9 cellular contexts compared by ENCODE assay signal in genomic region chr15:84878504-84878903, GRCh38. TPM values are rescaled to one million over a fixed set of nuclear protein-coding genes. Genes with fewer than 3 reads are reported as not detected.
DNase-seq lines count a peak whose midpoint lies in the region; ATAC-seq, FAIRE-seq and TF ChIP-seq lines count a peak whose summit lies in the region.
"Had no signal": no experiment of that assay in that cellular context is flagged by ENCODE, and none has a peak within 500 bp of the region (broad histone marks: within the 10 kb centered on the region; RNA-seq: fewer than 3 reads in every experiment).

No MANE protein-coding gene starts in this region.

- no peaks in the 10 kb centered on the region for H3K9me1 ChIP-seq in endothelial cell of umbilical vein (replicated peaks; ENCODE audit: control insufficient read depth, extremely low read depth, insufficient read depth, low read length)

- peak; percentile 67 for TF ChIP-seq CTCF in activated CD8-positive, alpha-beta T cell treated with anti-CD3 and anti-CD28 coated beads for 36 hours (IDR thresholded peaks at IDR 0.05)
- TF ChIP-seq CTCF in endothelial cell of umbilical vein (IDR thresholded peaks at IDR 0.05; ENCODE audit: extremely low read depth in 1 of 2, insufficient read depth in 1 of 2, low read depth in 1 of 2, low read length in 2 of 2) = peak; percentile 65 to 68

- no peak overlapping the region for H3K27ac Mint-ChIP-seq in activated CD8-positive, alpha-beta T cell treated with anti-CD3 and anti-CD28 coated beads for 36 hours

- no peak overlapping the region for H3K4me2 ChIP-seq in endothelial cell of umbilical vein (ENCODE audit: insufficient read depth, low read length)

- no peak overlapping the region for H3K27ac ChIP-seq in endothelial cell of umbilical vein (ENCODE audit: insufficient read depth, low read depth, low read length)
- H3K27ac ChIP-seq: skin epidermis had no signal

- intact Hi-C loops in activated CD8-positive, alpha-beta T cell treated with anti-CD3 and anti-CD28 coated beads for 36 hours (cut with micrococcal nuclease) = loop anchor here (5.0 to 10.0 kb wide), 2 partner anchors 224 to 281 kb away; partner anchors contain the start of genes NMB and WDR73
- intact Hi-C loops in endothelial cell of umbilical vein (cut with micrococcal nuclease) = loop anchor here (1.0 to 5.0 kb wide), 5 partner anchors 34 to 290 kb away; partner anchors contain the start of gene WDR73

- no peaks in the 10 kb centered on the region for H3K4me1 ChIP-seq in endothelial cell of umbilical vein (ENCODE audit: control insufficient read depth, extremely low read depth, insufficient read depth, low read length)

- POLR2A ChIA-PET in activated CD8-positive, alpha-beta T cell treated with anti-CD3 and anti-CD28 coated beads for 36 hours (lab: Charles Lee) = interaction anchor here (1.2 kb wide), 1 partner anchor 274 kb away, joined by 3 read pairs; no protein-coding TSS in a partner anchor
- POLR2A ChIA-PET in endothelial cell of umbilical vein (lab: Charles Lee) = no interaction called here

- no peak for TF ChIP-seq POLR2A in endothelial cell of umbilical vein (IDR thresholded peaks at IDR 0.05; ENCODE audit: low read depth, low read length)

- H4K20me1 ChIP-seq in endothelial cell of umbilical vein (replicated peaks; ENCODE audit: control insufficient read depth, extremely low read depth, insufficient read depth, low read length) = no peaks in the 10 kb centered on the region

- FAIRE-seq in endothelial cell of umbilical vein (lab: Jason Lieb, UNC) = peak; percentile 81

- no peak overlapping the region for H3K4me3 ChIP-seq in endothelial cell of umbilical vein (replicated peaks in 1 of 3; ENCODE audit: insufficient read depth in 1 of 3, low read depth in 1 of 3, low read length in 3 of 3)
- H3K4me3 ChIP-seq: skin epidermis had no signal

- no peaks in the 10 kb centered on the region for H3K4me1 Mint-ChIP-seq in activated CD8-positive, alpha-beta T cell treated with anti-CD3 and anti-CD28 coated beads for 36 hours (ENCODE audit: low read depth)

- H3K79me2 ChIP-seq in endothelial cell of umbilical vein (ENCODE audit: control insufficient read depth, insufficient read depth, low read length) = no peaks in the 10 kb centered on the region

- no peak overlapping the region for H2AFZ ChIP-seq in endothelial cell of umbilical vein (ENCODE audit: low read depth, low read length)

- peaks cover 2% of the 10 kb centered on the region in 2 experiments for H3K27me3 ChIP-seq in endothelial cell of umbilical vein (ENCODE audit: control insufficient read depth in 2 of 2, insufficient read depth in 2 of 2, low read length in 2 of 2)

- no TSS peak for BruUV-seq in endothelial cell of umbilical vein (replicated peaks; lab: Mats Ljungman, UMichigan)

- CTCF ChIA-PET in activated CD8-positive, alpha-beta T cell treated with anti-CD3 and anti-CD28 coated beads for 36 hours (lab: Charles Lee) = interaction anchor here (0.7 to 3.1 kb wide), 30 partner anchors 9 to 311 kb away, joined by 3 to 19 read pairs (median 3); partner anchors contain the start of gene WDR73
- CTCF ChIA-PET in endothelial cell of umbilical vein (lab: Charles Lee) = interaction anchor here (0.6 to 2.7 kb wide), 27 partner anchors 8 to 308 kb away, joined by 3 to 22 read pairs (median 4); partner anchors contain the start of gene WDR73

- peak; percentile 92 for ATAC-seq in activated CD8-positive, alpha-beta T cell treated with anti-CD3 and anti-CD28 coated beads for 36 hours
- ATAC-seq in HG03095 (IDR thresholded peaks at IDR 0.05; ENCODE audit: unreplicated experiment) = no peak

- dilution Hi-C loops in endothelial cell of umbilical vein (cut with MboI; ENCODE audit: extremely low pct_ligation_motif_present, low sequenced_read_pairs) = no loop called here

- H3K9me3 ChIP-seq in endothelial cell of umbilical vein (replicated peaks; ENCODE audit: control insufficient read depth, insufficient read depth, low read length) = no peaks in the 10 kb centered on the region

- no peaks in the 10 kb centered on the region for H3K27me3 Mint-ChIP-seq in activated CD8-positive, alpha-beta T cell treated with anti-CD3 and anti-CD28 coated beads for 36 hours

- no peak overlapping the region for H3K4me3 Mint-ChIP-seq in activated CD8-positive, alpha-beta T cell treated with anti-CD3 and anti-CD28 coated beads for 36 hours

- no peaks in the 10 kb centered on the region for H3K36me3 Mint-ChIP-seq in activated CD8-positive, alpha-beta T cell treated with anti-CD3 and anti-CD28 coated beads for 36 hours (ENCODE audit: low read depth)

- no peak overlapping the region for H3K9ac ChIP-seq in endothelial cell of umbilical vein (replicated peaks; ENCODE audit: extremely low read depth, insufficient read depth, low read length)

- DNase-seq in NCI-H446 (lab: John Stamatoyannopoulos, UW) = peak; percentile 8 to 40
- no peak for DNase-seq in NCI-H446 treated with DMSO at 0.1 percent for 48 hours (lab: John Stamatoyannopoulos, UW)
- DNase-seq in NCI-H510A treated with DMSO at 0.1 percent for 48 hours (lab: John Stamatoyannopoulos, UW) = peak; percentile 21
- DNase-seq in activated CD8-positive, alpha-beta T cell treated with anti-CD3 and anti-CD28 coated beads for 36 hours = peak; percentile 86
- DNase-seq in endothelial cell of umbilical vein (ENCODE audit: low read depth, low spot score) = peak; percentile 55
- DNase-seq in myocyte (ENCODE audit: low read depth) = peak; percentile 72
- peak; percentile 78 for DNase-seq in stimulated activated CD8-positive, alpha-beta memory T cell treated with anti-CD3 and anti-CD28 coated beads, Interleukin-4, amount 100 ng/mL, for 48 hours

- no peaks in the 10 kb centered on the region for H3K36me3 ChIP-seq in endothelial cell of umbilical vein (ENCODE audit: control insufficient read depth in 2 of 2, extremely low read depth in 1 of 2, insufficient read depth in 2 of 2, low read length in 2 of 2)

- no peaks in the 10 kb centered on the region for H3K9me3 Mint-ChIP-seq in activated CD8-positive, alpha-beta T cell treated with anti-CD3 and anti-CD28 coated beads for 36 hours

TF ChIP-seq in endothelial cell of umbilical vein, 7 proteins besides CTCF, POLR2A, EP300 and RAD21:
- TF ChIP-seq POLR2AphosphoS5 (IDR thresholded peaks at IDR 0.05; ENCODE audit: insufficient read depth, low read depth, low read length) (no peak), GATA2 (IDR thresholded peaks at IDR 0.05; ENCODE audit: insufficient read depth, insufficient read length, low read depth, low read length) (no peak), FOS (IDR thresholded peaks at IDR 0.05; ENCODE audit: borderline replicate concordance, insufficient read depth, low read length) (no peak), EZH2 (IDR thresholded peaks at IDR 0.05; ENCODE audit: borderline replicate concordance, low read depth, low read length, severe bottlenecking) (no peak), MYC (IDR thresholded peaks at IDR 0.05; ENCODE audit: low read depth, low read length) (no peak), JUN (IDR thresholded peaks at IDR 0.05; ENCODE audit: borderline replicate concordance, insufficient read depth, insufficient read length, low read depth) (no peak)
- TF ChIP-seq, protein P1, sequence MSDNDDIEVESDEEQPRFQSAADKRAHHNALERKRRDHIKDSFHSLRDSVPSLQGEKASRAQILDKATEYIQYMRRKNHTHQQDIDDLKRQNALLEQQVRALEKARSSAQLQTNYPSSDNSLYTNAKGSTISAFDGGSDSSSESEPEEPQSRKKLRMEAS (IDR thresholded peaks at IDR 0.05; ENCODE audit: insufficient read depth, insufficient read length) = no peak

RNA-seq across cellular contexts. Expression of gene SLC28A1, which starts 6.0 kb away (rescaled TPM):
- total RNA-seq in activated CD8-positive, alpha-beta T cell treated with anti-CD3 and anti-CD28 coated beads for 36 hours = not detected
- total RNA-seq in endothelial cell of umbilical vein (not detected in 2 replicates), myocyte (not detected in 2 replicates)
- not detected in 2 replicates for polyA plus RNA-seq in endothelial cell of umbilical vein
- polyA plus RNA-seq in endothelial cell of umbilical vein (2011; cell fraction: cytosol; rRNA removed) = not detected in 2 replicates
- polyA plus RNA-seq in endothelial cell of umbilical vein (2011; cell fraction: nucleus; rRNA removed) = not detected in 2 replicates
- not detected in 2 replicates for polyA plus RNA-seq in endothelial cell of umbilical vein (2012)
- not detected in 2 replicates for polyA minus RNA-seq in endothelial cell of umbilical vein
- not detected for polyA minus RNA-seq in endothelial cell of umbilical vein (2011; cell fraction: cytosol; rRNA and poly(A)+ RNA removed)
- not detected in 2 replicates for polyA minus RNA-seq in endothelial cell of umbilical vein (2011; cell fraction: nucleus; rRNA and poly(A)+ RNA removed)
- 0.18 TPM for polyA plus RNA-seq in myocyte (2012)
